8 cellular contexts compared by ENCODE assay signal in genomic region chr17:48612854-48613691, GRCh38. TPM values are rescaled to one million over a fixed set of nuclear protein-coding genes. Genes with fewer than 3 reads are reported as not detected.
DNase-seq lines count a peak whose midpoint lies in the region; ATAC-seq and TF ChIP-seq lines count a peak whose summit lies in the region.

No MANE protein-coding gene starts in this region.

- in situ Hi-C loops in transverse colon (cut with MboI; ENCODE audit: low pct_ligation_motif_present in 1 of 4, low pct_unique_long_range_greater_than_20kb in 1 of 4, low sequenced_read_pairs in 3 of 4) = no loop called here

- no peaks in the 10 kb centered on the region for H3K9me3 ChIP-seq in transverse colon

- DNase-seq in AG08395 (ENCODE audit: low spot score) (peak; percentile 41), RWPE1 (ENCODE audit: low spot score) (no peak), lung microvascular endothelial cell (ENCODE audit: low read depth in 2 of 2) (peak; percentile 40 to 60), transverse colon (peak; percentile 49)

- peaks cover 28% of the 10 kb centered on the region for H3K4me1 Mint-ChIP-seq in brain

- no peak for TF ChIP-seq POLR2A in transverse colon (IDR thresholded peaks at IDR 0.05)

- H3K4me3 ChIP-seq in transverse colon = peak overlapping the region in 3 of 4 donors; percentile 62 to 75 (median 70)

- peak overlapping the region; percentile 67 to 92 (median 80) for H3K4me3 Mint-ChIP-seq in brain

- H3K27me3 ChIP-seq in transverse colon = peaks cover 70% of the 10 kb centered on the region

- ATAC-seq in GM18502 (IDR thresholded peaks at IDR 0.05; ENCODE audit: poor library complexity, unreplicated experiment) = peak; percentile 44
- no peak for ATAC-seq in GM18907 (IDR thresholded peaks at IDR 0.05; ENCODE audit: unreplicated experiment)
- ATAC-seq in HG03139 (IDR thresholded peaks at IDR 0.05; ENCODE audit: unreplicated experiment) = no peak

- no peaks in the 10 kb centered on the region for H3K36me3 Mint-ChIP-seq in brain

- no peaks in the 10 kb centered on the region for H3K27me3 Mint-ChIP-seq in brain

- intact Hi-C loops in transverse colon (cut with DNase I; ENCODE audit: low total_unique reads) = no loop called here

- peaks cover 0 to 9% (median 4%) of the 10 kb centered on the region in 5 experiments for H3K9me3 Mint-ChIP-seq in brain

- peak overlapping the region in 3 of 5 experiments; percentile 32 to 95 (median 37) for H3K27ac Mint-ChIP-seq in brain

- peaks cover 0 to 72% (median 53%) of the 10 kb centered on the region in 4 donors for H3K4me1 ChIP-seq in transverse colon

- CTCF ChIA-PET in RWPE1 (lab: Yijun Ruan, JAX) = interaction anchor here (0.6 to 1.2 kb wide), 8 partner anchors 13 to 382 kb away, joined by 3 to 5 read pairs (median 4); partner anchors contain the start of gene HOXB9

- POLR2A ChIA-PET in RWPE1 (lab: Yijun Ruan, JAX; ENCODE audit: low non-redundant PET) = interaction anchor here (0.6 kb wide), 1 partner anchor 12 kb away, joined by 3 read pairs; no protein-coding TSS in a partner anchor

- no peak for TF ChIP-seq EP300 in transverse colon (IDR thresholded peaks at IDR 0.05; ENCODE audit: low read depth)

- TF ChIP-seq CTCF in RWPE1 (conservative IDR thresholded peaks at IDR 0.05; ENCODE audit: low read depth) = peak; percentile 66
- TF ChIP-seq CTCF in brain (conservative IDR thresholded peaks at IDR 0.05) = peak; percentile 11 to 36
- TF ChIP-seq CTCF in transverse colon (IDR thresholded peaks at IDR 0.05) = peak in 3 of 5 experiments; percentile 21 to 29 (median 29)

- H3K27ac ChIP-seq in RWPE1 (peak overlapping the region; percentile 92), transverse colon (peak overlapping the region; percentile 90 to 94 (median 92))

- H3K36me3 ChIP-seq in transverse colon = no peaks in the 10 kb centered on the region

- 4 to 17% methylated on average over 1 to 67 of the region's 67 CpGs for WGBS in transverse colon (ENCODE audit: low coverage in 1 of 2), 2 donors

RNA-seq across cellular contexts. Expression of gene HOXB8, which starts 2.0 kb away (rescaled TPM):
- polyA plus RNA-seq in brain (ENCODE audit: insufficient read depth, low read depth, low replicate concordance) = 65.2 TPM
- total RNA-seq in lung microvascular endothelial cell = 0.22 TPM in 1 of 2 replicates, not detected in the other
- total RNA-seq in transverse colon = 10 to 100 TPM in 2 of 4 donors, 1 to 10 TPM in 2; 1.8 to 21.3 (median 8.9) TPM

RNA-seq across cellular contexts. Expression of gene HOXB7, which starts 2.3 kb away (rescaled TPM):
- 37.1 TPM for polyA plus RNA-seq in brain (ENCODE audit: insufficient read depth, low read depth, low replicate concordance)
- total RNA-seq in lung microvascular endothelial cell = under 0.01 and 1.3 TPM in 2 replicates
- 10 to 100 TPM in 3 of 4 donors, not detected in 1; 11.2 to 20.9 (median 16.7) TPM for total RNA-seq in transverse colon

RNA-seq across cellular contexts. Expression of gene HOXB6, which starts 8.3 kb away (rescaled TPM):
- polyA plus RNA-seq in brain (ENCODE audit: insufficient read depth, low read depth, low replicate concordance) = 31.9 TPM
- total RNA-seq in lung microvascular endothelial cell (0.40 and 0.87 TPM in 2 replicates), transverse colon (10 to 100 TPM; 42.7 to 78.4 (median 62.5) TPM)

RNA-seq across cellular contexts. Expression of gene HOXB9, which starts 13.1 kb away (rescaled TPM):
- 5.0 TPM for polyA plus RNA-seq in brain (ENCODE audit: insufficient read depth, low read depth, low replicate concordance)
- total RNA-seq in lung microvascular endothelial cell (under 0.01 TPM in 1 of 2 replicates, not detected in the other), transverse colon (10 to 100 TPM; 19.8 to 54.3 (median 29.4) TPM)

RNA-seq across cellular contexts. Expression of gene HOXB5, which starts 19.5 kb away (rescaled TPM):
- polyA plus RNA-seq in brain (ENCODE audit: insufficient read depth, low read depth, low replicate concordance) = 234 TPM
- total RNA-seq in lung microvascular endothelial cell (under 0.01 TPM in 1 of 2 replicates, not detected in the other), transverse colon (10 to 100 TPM; 10.5 to 35.4 (median 18.7) TPM)

Comparison
In these comparisons a context has a peak if more than half of its experiments do, and no peak if none do; other contexts are left out.
1. RNA of gene HOXB6, which starts 8.3 kb away (total RNA-seq): 42.7 to 78.4 TPM in transverse colon; 0.40 to 0.87 TPM in lung microvascular endothelial cell; every median in the first group is over 10 times any median in the second.
2. Peak in every context shown above with its lines, with median percentiles within 50 percentile points of each other: CTCF ChIP-seq.